ENCODE assay signal across 18 cellular contexts in the genomic region with DNA sequence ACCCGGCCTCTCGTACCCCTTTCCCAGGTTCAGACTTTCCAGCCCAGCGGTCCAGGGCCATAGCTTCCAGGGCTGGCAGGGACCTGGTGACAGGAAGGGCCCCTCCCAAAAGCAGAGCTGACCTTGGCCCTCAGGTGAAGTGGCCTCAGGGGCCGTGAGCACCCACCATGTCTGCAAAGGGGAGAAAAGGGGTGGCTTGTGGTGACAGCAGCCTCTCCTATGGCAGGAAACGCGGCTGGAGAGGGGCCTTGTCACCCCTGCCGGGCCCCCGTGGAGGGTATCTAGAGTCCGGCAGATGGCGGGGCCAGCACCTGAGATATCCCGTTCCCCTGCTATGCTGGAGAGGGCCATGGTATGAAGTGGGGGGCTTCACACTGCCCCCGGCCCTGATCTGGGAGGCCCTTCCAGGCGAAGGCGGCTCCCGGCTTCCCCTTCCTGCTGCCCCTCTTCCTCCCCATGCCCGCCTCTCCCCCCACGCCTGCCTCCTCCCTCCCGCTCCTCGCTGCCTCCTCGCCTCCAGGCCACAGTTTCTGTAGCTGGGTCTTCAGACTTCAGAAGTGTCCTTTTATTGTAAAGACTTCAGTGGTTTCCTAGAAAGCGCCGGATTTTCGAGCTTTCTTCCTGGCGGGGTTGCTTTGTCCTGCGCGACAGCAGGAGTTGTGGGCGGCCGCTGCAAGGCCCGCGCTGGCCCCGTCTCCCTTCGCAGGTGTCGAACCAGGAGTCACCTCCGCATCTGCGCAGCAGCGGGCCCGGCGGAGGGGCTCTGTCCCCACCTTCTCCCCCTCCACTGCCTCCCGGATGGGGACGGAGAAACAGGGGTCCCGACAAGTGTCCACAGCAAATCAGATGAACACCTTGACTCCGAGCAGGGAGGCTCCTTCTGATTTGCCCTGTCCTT.
"Had no signal": no experiment of that assay in that cellular context is flagged by ENCODE, and none has a peak within 500 bp of the region (broad histone marks: within the 10 kb centered on the region; RNA-seq: fewer than 3 reads in every experiment).

No MANE protein-coding gene starts in this region.

- DNase-seq: activated CD4-positive, alpha-beta T cell treated with anti-CD3 and anti-CD28 coated beads for 4 hours; activated CD8-positive, alpha-beta T cell treated with anti-CD3 and anti-CD28 coated beads for 36 hours; activated naive CD4-positive, alpha-beta T cell treated with anti-CD3 and anti-CD28 coated beads, Interleukin-2, amount 50 U/mL, for 16 hours; activated naive CD8-positive, alpha-beta T cell treated with anti-CD3 and anti-CD28 coated beads, Interleukin-2, amount 10 ng/mL, durations not matched to agents 7 days and 5 days; anterior cingulate cortex; NCI-H1092; NCI-H1417; NCI-H1694; NCI-H2029 treated with DMSO at 0.1 percent for 48 hours; NCI-H446; NCI-H524; Peyer's patch; Right ventricle myocardium superior; SJCRH30 had no signal

- ATAC-seq: activated CD4-positive, CD25-positive, alpha-beta regulatory T cell treated with anti-CD3 and anti-CD28 coated beads, Interleukin-2, amount 50 U/mL, for 24 hours; activated CD8-positive, alpha-beta T cell treated with anti-CD3 and anti-CD28 coated beads for 36 hours had no signal

- H3K27me3 ChIP-seq: adrenal gland, Peyer's patch, SJCRH30 had no signal

- H3K4me1 ChIP-seq: adrenal gland, Peyer's patch, SJCRH30 had no signal

- H3K27ac ChIP-seq: adrenal gland, KMS-11, Peyer's patch, RWPE1, SJCRH30 had no signal

- H3K9me3 ChIP-seq: adrenal gland, Peyer's patch, SJCRH30 had no signal

- H3K4me3 ChIP-seq: adrenal gland, Peyer's patch, SJCRH30 had no signal

- H3K36me3 ChIP-seq: adrenal gland, Peyer's patch, SJCRH30 had no signal
